Comparison of ENCODE assay signal across 8 cellular contexts in the genomic region with DNA sequence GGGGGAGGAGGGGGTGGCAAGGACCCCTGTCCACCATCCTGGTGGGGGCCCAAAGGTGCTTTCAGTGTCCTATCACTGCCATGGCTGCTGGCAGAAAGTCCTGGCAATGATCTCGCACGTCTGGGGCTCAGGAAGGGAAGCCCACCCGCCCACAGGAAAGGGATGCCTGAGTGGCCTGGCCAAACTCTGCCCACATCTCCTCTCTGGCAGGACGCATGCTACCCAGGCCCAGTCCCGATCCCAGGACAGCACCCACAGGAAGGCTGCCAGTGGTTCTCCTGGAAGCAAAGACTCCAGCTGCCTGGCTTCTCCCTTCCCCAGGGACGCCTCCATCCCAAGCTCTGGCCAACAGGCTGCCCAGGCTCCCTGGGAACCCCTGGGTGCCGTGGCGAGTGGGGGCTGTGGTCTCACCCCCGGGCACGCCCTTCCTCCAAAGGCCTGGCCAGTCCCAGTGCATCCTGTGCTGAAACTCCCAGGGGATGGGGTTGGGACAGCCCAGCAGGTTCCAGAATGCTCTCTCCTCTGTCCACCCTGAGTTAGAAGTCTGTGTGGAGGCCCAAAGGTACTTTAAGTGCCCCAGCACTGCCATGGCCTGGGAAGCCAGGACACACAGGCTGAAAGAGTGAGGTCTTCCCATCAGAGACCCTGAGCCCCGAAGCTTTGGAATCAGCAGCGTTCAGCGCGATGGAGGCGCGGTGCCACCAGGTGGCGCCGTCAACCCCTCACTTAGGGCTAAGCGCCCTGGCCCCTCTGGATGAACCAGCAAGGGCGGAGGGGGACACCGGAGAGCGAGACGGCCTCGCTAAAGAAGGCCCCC. TPM values are rescaled to one million over a fixed set of nuclear protein-coding genes. Genes with fewer than 3 reads are reported as not detected.
DNase-seq lines count a peak whose midpoint lies in the region; ATAC-seq and TF ChIP-seq lines count a peak whose summit lies in the region.

No MANE protein-coding gene starts in this region.

- peak; percentile 78 for ATAC-seq in GM21825 (IDR thresholded peaks at IDR 0.05; ENCODE audit: unreplicated experiment)
- peak; percentile 92 for ATAC-seq in left lung
- no peak for ATAC-seq in HG02973 (IDR thresholded peaks at IDR 0.05; ENCODE audit: unreplicated experiment)

- H3K4me1 ChIP-seq in left lung = peaks cover 8 to 18% of the 10 kb centered on the region in 2 donors

- intact Hi-C loops in left lung (cut with DNase I) = no loop called here

- H3K27me3 ChIP-seq in left lung = no peaks in the 10 kb centered on the region

- no peaks in the 10 kb centered on the region for H3K36me3 ChIP-seq in left lung

- peak; percentile 91 for TF ChIP-seq CTCF in left lung (IDR thresholded peaks at IDR 0.05)

- H3K27ac ChIP-seq in left lung = no peak overlapping the region

- H3K4me3 ChIP-seq in left lung = no peak overlapping the region

- peak; percentile 73 for DNase-seq in CD1c-positive myeloid dendritic cell (ENCODE audit: extremely low spot score)
- peak; percentile 55 for DNase-seq in NCI-H2171 (lab: John Stamatoyannopoulos, UW)
- peak; percentile 75 for DNase-seq in activated CD4-positive, CD25-positive, alpha-beta regulatory T cell treated with anti-CD3 and anti-CD28 coated beads, Interleukin-2, amount 50 U/mL, for 72 hours
- peak; percentile 79 for DNase-seq in cerebellum (ENCODE audit: low spot score)
- DNase-seq in left lung = peak; percentile 67 to 91
- peak; percentile 65 to 72 for DNase-seq in stimulated activated CD4-positive, alpha-beta T cell treated with anti-CD3 and anti-CD28 coated beads, Interleukin-4, amount 100 ng/mL, for 48 hours (ENCODE audit: low read depth in 2 of 2)

- no peaks in the 10 kb centered on the region for H3K9me3 ChIP-seq in left lung

RNA-seq across cellular contexts. Expression of gene TAF1B, which starts 29.8 kb away (rescaled TPM):
- 53.4 TPM for total RNA-seq in cerebellum
- 10 to 100 TPM; 22.0 to 22.1 TPM for total RNA-seq in left lung
